20 cellular contexts compared by ENCODE assay signal in genomic region chr5:27412379-27412778, GRCh38.
DNase-seq lines count a peak whose midpoint lies in the region; ATAC-seq and TF ChIP-seq lines count a peak whose summit lies in the region.
"Had no signal": no experiment of that assay in that cellular context is flagged by ENCODE, and none has a peak within 500 bp of the region (broad histone marks: within the 10 kb centered on the region; RNA-seq: fewer than 3 reads in every experiment).

No MANE protein-coding gene starts in this region.

- H3K36me3 Mint-ChIP-seq in activated naive CD8-positive, alpha-beta T cell treated with anti-CD3 and anti-CD28 coated beads, Interleukin-2, amount 50 U/mL, for 24 hours (ENCODE audit: low read depth) = no peaks in the 10 kb centered on the region
- H3K36me3 Mint-ChIP-seq: CD8-positive, alpha-beta T cell had no signal

- no peaks in the 10 kb centered on the region for H4K20me1 ChIP-seq in PC-3 (ENCODE audit: low read length)
- H4K20me1 ChIP-seq: BLaER1 treated with 17β-estradiol and CSF1 and Interleukin-3, amounts not matched to agents 10 nM and 100 nM had no signal

- H3K4me3 Mint-ChIP-seq in activated naive CD8-positive, alpha-beta T cell treated with anti-CD3 and anti-CD28 coated beads, Interleukin-2, amount 50 U/mL, for 24 hours = no peak overlapping the region
- H3K4me3 Mint-ChIP-seq: B cell; CD4-positive, alpha-beta T cell; CD8-positive, alpha-beta T cell had no signal

- no peaks in the 10 kb centered on the region for H3K79me2 ChIP-seq in PC-3 (ENCODE audit: low read length)

- no peaks in the 10 kb centered on the region for H3F3A ChIP-seq in PC-3 (ENCODE audit: low read length, unreplicated experiment)

- 0 out of 2 replicates have a peak overlapping the region, but pooled peaks have one; percentile 16 for H2AFZ ChIP-seq in PC-3 (ENCODE audit: low read length)

- H3K36me3 ChIP-seq in PC-3 (ENCODE audit: low read depth, low read length) = no peaks in the 10 kb centered on the region
- H3K36me3 ChIP-seq: BLaER1 treated with 17β-estradiol and CSF1 and Interleukin-3, amounts not matched to agents 10 nM and 100 nM had no signal

- POLR2A ChIA-PET in PC-3 (lab: Charles Lee; ENCODE audit: unreplicated experiment) (no interaction called here), GM10248 (lab: Yijun Ruan, JAX) (no interaction called here)

- no peak overlapping the region for H3K4me2 ChIP-seq in PC-3 (ENCODE audit: low read length)
- H3K4me2 ChIP-seq: A549; BLaER1 treated with 17β-estradiol and CSF1 and Interleukin-3, amounts not matched to agents 10 nM and 100 nM had no signal

- peak; percentile 87 for ATAC-seq in PC-3
- no peak for ATAC-seq in HG03457 (IDR thresholded peaks at IDR 0.05; ENCODE audit: unreplicated experiment)
- no peak for ATAC-seq in activated naive CD8-positive, alpha-beta T cell treated with anti-CD3 and anti-CD28 coated beads, Interleukin-2, amount 50 U/mL, for 24 hours
- ATAC-seq: A549; CD8-positive, alpha-beta T cell had no signal

- H3K27ac ChIP-seq in PC-3 (ENCODE audit: low read length) = no peak overlapping the region
- H3K27ac ChIP-seq: A549; BLaER1 treated with 17β-estradiol and CSF1 and Interleukin-3, amounts not matched to agents 10 nM and 100 nM; C4-2B had no signal

- no peak for TF ChIP-seq CTCF in PC-3 (conservative IDR thresholded peaks at IDR 0.05; ENCODE audit: low read depth, low read length)
- TF ChIP-seq CTCF in GM10248 (IDR thresholded peaks at IDR 0.05; ENCODE audit: control extremely low read depth, extremely low read depth, low read depth, missing control alignments) = no peak

- no peak overlapping the region for H3K9ac ChIP-seq in PC-3 (ENCODE audit: low read length)
- H3K9ac ChIP-seq: BLaER1 treated with 17β-estradiol and CSF1 and Interleukin-3, amounts not matched to agents 10 nM and 100 nM had no signal

- peak; percentile 48 for DNase-seq in COLO829 (ENCODE audit: low spot score)
- DNase-seq in PC-3 = peak; percentile 24
- DNase-seq in activated naive CD8-positive, alpha-beta T cell treated with anti-CD3 and anti-CD28 coated beads, Interleukin-2, amount 50 U/mL, for 24 hours = no peak
- no peak for DNase-seq in GM10248 (ENCODE audit: extremely low spot score)
- DNase-seq: AML-193; CD4-positive, alpha-beta T cell; CD8-positive, alpha-beta T cell; COR-L47; DMS 273 treated with DMSO at 0.1 percent for 48 hours; DMS153; DMS53; DMS79; DND-41; EL; GDM1 had no signal

- H3K9me3 Mint-ChIP-seq in activated naive CD8-positive, alpha-beta T cell treated with anti-CD3 and anti-CD28 coated beads, Interleukin-2, amount 50 U/mL, for 24 hours = peaks cover 31% of the 10 kb centered on the region

- H3K9me2 ChIP-seq in PC-3 (replicated peaks; ENCODE audit: low read length) = no peaks in the 10 kb centered on the region

- no peaks in the 10 kb centered on the region for H3K27me3 Mint-ChIP-seq in activated naive CD8-positive, alpha-beta T cell treated with anti-CD3 and anti-CD28 coated beads, Interleukin-2, amount 50 U/mL, for 24 hours
- H3K27me3 Mint-ChIP-seq: B cell; CD4-positive, alpha-beta T cell had no signal

- BruUV-seq in PC-3 (replicated peaks; lab: Mats Ljungman, UMichigan) = no TSS peak

- H3K4me3 ChIP-seq in PC-3 (ENCODE audit: low read length) = no peak overlapping the region
- H3K4me3 ChIP-seq: A549; BLaER1 treated with 17β-estradiol and CSF1 and Interleukin-3, amounts not matched to agents 10 nM and 100 nM had no signal

- CTCF ChIA-PET in PC-3 (lab: Charles Lee) = no interaction called here
- CTCF ChIA-PET in GM10248 (lab: Yijun Ruan, JAX) = no interaction called here

- H3K4me1 ChIP-seq in PC-3 (ENCODE audit: insufficient read depth, low read length) = 0 out of 2 replicates have a peak, but pooled peaks cover 4% of the 10 kb centered on the region
- H3K4me1 ChIP-seq: A549; BLaER1 treated with 17β-estradiol and CSF1 and Interleukin-3, amounts not matched to agents 10 nM and 100 nM had no signal

- H3K4me1 Mint-ChIP-seq in activated naive CD8-positive, alpha-beta T cell treated with anti-CD3 and anti-CD28 coated beads, Interleukin-2, amount 50 U/mL, for 24 hours = no peaks in the 10 kb centered on the region
- H3K4me1 Mint-ChIP-seq: B cell had no signal

- intact Hi-C loops in PC-3 (cut with micrococcal nuclease) = no loop called here

- no peak overlapping the region for H3K27ac Mint-ChIP-seq in activated naive CD8-positive, alpha-beta T cell treated with anti-CD3 and anti-CD28 coated beads, Interleukin-2, amount 50 U/mL, for 24 hours
- H3K27ac Mint-ChIP-seq: B cell; CD4-positive, alpha-beta T cell; CD8-positive, alpha-beta T cell had no signal

- H3K27me3 ChIP-seq in PC-3 (ENCODE audit: low read length) = no peaks in the 10 kb centered on the region
- H3K27me3 ChIP-seq: BLaER1 treated with 17β-estradiol and CSF1 and Interleukin-3, amounts not matched to agents 10 nM and 100 nM had no signal

- H3K9me3 ChIP-seq in PC-3 (ENCODE audit: low read length) = no peaks in the 10 kb centered on the region
- H3K9me3 ChIP-seq: A549; BLaER1 treated with 17β-estradiol and CSF1 and Interleukin-3, amounts not matched to agents 10 nM and 100 nM had no signal

Comparison
In these comparisons a context has a peak if more than half of its experiments do, and no peak if none do; other contexts are left out.
1. DNase-seq: peak in COLO829 (single experiment) and PC-3 (single experiment); none in activated naive CD8-positive, alpha-beta T cell treated with anti-CD3 and anti-CD28 coated beads, Interleukin-2, amount 50 U/mL, for 24 hours (single experiment) and GM10248 (single experiment).